In the genomic region with DNA sequence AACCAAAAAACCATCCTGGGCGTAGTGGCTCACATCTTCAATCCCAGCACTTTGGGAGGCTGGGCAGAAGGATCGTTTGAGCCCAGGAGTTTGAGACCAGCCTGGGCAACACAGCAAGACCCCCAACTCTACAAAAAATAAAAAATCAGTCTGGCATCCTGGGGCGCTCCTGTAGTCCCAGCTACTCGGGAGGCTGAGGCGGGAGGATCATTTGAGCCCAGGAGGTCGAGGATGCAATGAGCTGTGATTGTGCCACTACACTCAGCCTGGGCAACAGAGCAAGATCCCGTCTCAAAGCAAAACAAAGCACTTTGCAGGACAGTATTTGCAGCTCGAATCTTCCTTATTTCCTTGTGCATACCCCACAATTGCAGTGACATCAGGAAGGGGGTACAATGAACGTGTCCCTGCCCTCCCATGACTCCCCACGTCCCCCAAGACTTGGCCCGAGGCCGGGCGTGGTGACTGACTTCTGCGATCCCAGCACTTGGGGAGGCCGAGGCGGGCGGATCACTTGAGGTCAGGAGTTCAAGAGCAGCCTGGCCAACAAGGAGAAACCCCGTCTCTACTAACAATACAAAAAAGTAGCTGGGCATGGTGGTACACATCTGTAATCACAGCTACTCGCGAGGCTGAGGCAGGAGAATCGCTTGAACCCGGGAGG, we compare ENCODE assay signal across 8 cellular contexts.
DNase-seq lines count a peak whose midpoint lies in the region; ATAC-seq and TF ChIP-seq lines count a peak whose summit lies in the region.

No MANE protein-coding gene starts in this region.

- H3K9ac ChIP-seq in ES-I3 (ENCODE audit: low read depth, low read length), result peak overlapping the region; percentile 78
- H3K9ac ChIP-seq in SK-N-MC (ENCODE audit: insufficient read length), result peak overlapping the region; percentile 86
- peak overlapping the region; percentile 3 for H3K9ac ChIP-seq in rectal smooth muscle tissue (ENCODE audit: low read length)

- H3K36me3 ChIP-seq in ES-I3 (ENCODE audit: insufficient read depth, low read length), result no peaks in the 10 kb centered on the region
- H3K36me3 ChIP-seq in SK-N-MC (ENCODE audit: insufficient read depth, low read length), result peaks cover 7% of the 10 kb centered on the region; the same call in 1 of the 2 replicates
- H3K36me3 ChIP-seq in rectal smooth muscle tissue (ENCODE audit: control insufficient read depth, insufficient read depth, low read length), result no peaks in the 10 kb centered on the region

- H3K4me1 ChIP-seq in ES-I3 (ENCODE audit: insufficient read depth, low read length), result no peaks in the 10 kb centered on the region
- H3K4me1 ChIP-seq in rectal smooth muscle tissue (ENCODE audit: control insufficient read depth, insufficient read depth, low read length), result peaks cover 8% of the 10 kb centered on the region

- no peak for ATAC-seq in GM18858 (IDR thresholded peaks at IDR 0.05; ENCODE audit: unreplicated experiment)

- H3K27ac ChIP-seq in SK-N-MC, result no peak overlapping the region
- no peak overlapping the region for H3K27ac ChIP-seq in rectal smooth muscle tissue (ENCODE audit: low read depth, low read length)

- H3K4me3 ChIP-seq in SK-N-MC, result peak overlapping the region; percentile 86
- H3K4me3 ChIP-seq in fibroblast of pulmonary artery (replicated peaks; ENCODE audit: low read depth, low read length), result peak overlapping the region; percentile 99
- H3K4me3 ChIP-seq in rectal smooth muscle tissue (ENCODE audit: low read length), result peak overlapping the region; percentile 87

- H3K27me3 ChIP-seq in rectal smooth muscle tissue (ENCODE audit: control insufficient read depth, insufficient read depth, low read length), result no peaks in the 10 kb centered on the region

- TF ChIP-seq CTCF in fibroblast of pulmonary artery (IDR thresholded peaks at IDR 0.05; ENCODE audit: low read length, missing control alignments), result no peak

- no peak for DNase-seq in SK-N-MC (ENCODE audit: low read depth, low spot score)
- no peak for DNase-seq in fibroblast of pulmonary artery (ENCODE audit: low read depth)
- no peak for DNase-seq in NCI-H1930 (lab: John Stamatoyannopoulos, UW)
- no peak for DNase-seq in medulla oblongata (ENCODE audit: extremely low spot score)
- DNase-seq in GDM1 (lab: John Stamatoyannopoulos, UW), result no peak

- H3K9me3 ChIP-seq in ES-I3 (ENCODE audit: control insufficient read depth, insufficient read depth, low read length), result no peaks in the 10 kb centered on the region
- no peaks in the 10 kb centered on the region for H3K9me3 ChIP-seq in SK-N-MC (ENCODE audit: low read depth, low read length)

Comparison
In these comparisons a context has a peak if more than half of its experiments do, and no peak if none do; other contexts are left out.
1. H3K9ac ChIP-seq: peak in every context shown above with its lines; median percentile 86 in SK-N-MC; 78 in ES-I3; 3 in rectal smooth muscle tissue.